31 cellular contexts compared by ENCODE assay signal in genomic region chr5:17123785-17124184, GRCh38.
A peak's percentile ranks its signal among the peaks of the same experiment; 100 is the strongest.
DNase-seq lines count a peak whose midpoint lies in the region; ATAC-seq and TF ChIP-seq lines count a peak whose summit lies in the region.
"Had no signal": no experiment of that assay in that cellular context is flagged by ENCODE, and none has a peak within 500 bp of the region (broad histone marks: within the 10 kb centered on the region; RNA-seq: fewer than 3 reads in every experiment).

No MANE protein-coding gene starts in this region.

- no peaks in the 10 kb centered on the region for H3K36me3 Mint-ChIP-seq in activated naive CD8-positive, alpha-beta T cell treated with anti-CD3 and anti-CD28 coated beads for 36 hours
- H3K36me3 Mint-ChIP-seq in activated naive CD8-positive, alpha-beta T cell treated with anti-CD3 and anti-CD28 coated beads, Interleukin-2, amount 50 U/mL, for 24 hours (ENCODE audit: low read depth) = no peaks in the 10 kb centered on the region
- no peaks in the 10 kb centered on the region for H3K36me3 Mint-ChIP-seq in neural crest cell (ENCODE audit: low read depth)
- H3K36me3 Mint-ChIP-seq: activated naive CD8-positive, alpha-beta T cell treated with anti-CD3 and anti-CD28 coated beads, Interleukin-2, amount 10 ng/mL, durations not matched to agents 7 days and 5 days; naive thymus-derived CD8-positive, alpha-beta T cell had no signal

- intact Hi-C loops in upper lobe of right lung (cut with DNase I) = no loop called here

- no peak for DNase-seq in activated naive CD8-positive, alpha-beta T cell treated with anti-CD3 and anti-CD28 coated beads for 36 hours
- DNase-seq in activated naive CD8-positive, alpha-beta T cell treated with anti-CD3 and anti-CD28 coated beads, Interleukin-2, amount 50 U/mL, for 24 hours = no peak
- DNase-seq in WERI-Rb-1 (peak; percentile 25), neural crest cell (ENCODE audit: low read depth, low spot score) (no peak), upper lobe of right lung (no peak), HuH-7 (ENCODE audit: low spot score) (no peak), activated T-cell treated with anti-CD3 and anti-CD28 coated beads for 4 hours (no peak)
- DNase-seq: activated CD8-positive, alpha-beta memory T cell treated with anti-CD3 and anti-CD28 coated beads, Interleukin-2, amount 50 U/mL, for 4 hours; activated naive CD8-positive, alpha-beta T cell treated with anti-CD3 and anti-CD28 coated beads, Interleukin-2, amount 10 ng/mL, durations not matched to agents 7 days and 5 days; AML-193; cerebellar nuclear complex; DMS53; effector CD4-positive, alpha-beta T cell; GF-D8; left cardiac atrium; MM.1S; naive thymus-derived CD8-positive, alpha-beta T cell; NCI-H146; NK-92 treated with Interleukin-12 subunit alpha and Interleukin-12 subunit beta, amount 100 ng/mL, for 24 hours; stimulated activated CD4-positive, alpha-beta T cell treated with anti-CD3 and anti-CD28 coated beads, Interleukin-12 subunit alpha, Interleukin-12 subunit beta, amount 100 ng/mL, for 4 hours; stimulated activated CD4-positive, alpha-beta T cell treated with anti-CD3 and anti-CD28 coated beads, Interleukin-4, amount 100 ng/mL, for 24 hours; stimulated activated naive CD4-positive, alpha-beta T cell had no signal

- no peaks in the 10 kb centered on the region for H3K4me1 ChIP-seq in upper lobe of right lung

- H3K36me3 ChIP-seq in WERI-Rb-1 = no peaks in the 10 kb centered on the region
- no peaks in the 10 kb centered on the region for H3K36me3 ChIP-seq in upper lobe of right lung
- H3K36me3 ChIP-seq: heart right ventricle, tibial nerve had no signal

- H3K4me1 Mint-ChIP-seq in activated naive CD8-positive, alpha-beta T cell treated with anti-CD3 and anti-CD28 coated beads for 36 hours = peaks cover 2% of the 10 kb centered on the region
- peaks cover 2% of the 10 kb centered on the region for H3K4me1 Mint-ChIP-seq in activated naive CD8-positive, alpha-beta T cell treated with anti-CD3 and anti-CD28 coated beads, Interleukin-2, amount 50 U/mL, for 24 hours
- H3K4me1 Mint-ChIP-seq in neural crest cell = peaks cover 45% of the 10 kb centered on the region

- no peak overlapping the region for H3K27ac ChIP-seq in WERI-Rb-1
- H3K27ac ChIP-seq in upper lobe of right lung = no peak overlapping the region
- H3K27ac ChIP-seq: epithelial cell of prostate had no signal

- H3K27me3 Mint-ChIP-seq in activated naive CD8-positive, alpha-beta T cell treated with anti-CD3 and anti-CD28 coated beads for 36 hours = peaks cover 11% of the 10 kb centered on the region
- peaks cover 2% of the 10 kb centered on the region for H3K27me3 Mint-ChIP-seq in activated naive CD8-positive, alpha-beta T cell treated with anti-CD3 and anti-CD28 coated beads, Interleukin-2, amount 50 U/mL, for 24 hours
- no peaks in the 10 kb centered on the region for H3K27me3 Mint-ChIP-seq in neural crest cell (ENCODE audit: low read depth)

- no peaks in the 10 kb centered on the region for H3K9me3 Mint-ChIP-seq in activated naive CD8-positive, alpha-beta T cell treated with anti-CD3 and anti-CD28 coated beads for 36 hours
- H3K9me3 Mint-ChIP-seq in activated naive CD8-positive, alpha-beta T cell treated with anti-CD3 and anti-CD28 coated beads, Interleukin-2, amount 50 U/mL, for 24 hours = no peaks in the 10 kb centered on the region
- H3K9me3 Mint-ChIP-seq in neural crest cell = no peaks in the 10 kb centered on the region
- H3K9me3 Mint-ChIP-seq: activated naive CD8-positive, alpha-beta T cell treated with anti-CD3 and anti-CD28 coated beads, Interleukin-2, amount 10 ng/mL, durations not matched to agents 7 days and 5 days; activated T-helper 2 cell treated with anti-CD3 and anti-CD28 coated beads, Interferon-gamma antibody, Interleukin-2, Interleukin-4, amounts not matched to agents 10 μg/mL and 5 μg/mL and 100 μg/mL, durations not matched to agents 14 hours and 24 hours and 36 hours; T-helper 1 cell treated with Interleukin-12 subunit alpha and Interleukin-12 subunit beta and Interleukin-4 antibody, amounts not matched to agents 30 μg/mL and 1 μg/mL, for 36 hours had no signal

- no peak overlapping the region for H3K4me3 ChIP-seq in WERI-Rb-1 (ENCODE audit: low read depth, low read length)
- no peak overlapping the region for H3K4me3 ChIP-seq in upper lobe of right lung
- H3K4me3 ChIP-seq: heart right ventricle, K562, tibial nerve had no signal

- H3K9me3 ChIP-seq in WERI-Rb-1 (ENCODE audit: severe bottlenecking) (peaks cover 3% of the 10 kb centered on the region), upper lobe of right lung (no peaks in the 10 kb centered on the region)
- H3K9me3 ChIP-seq: tibial nerve had no signal

- no peak for ATAC-seq in activated naive CD8-positive, alpha-beta T cell treated with anti-CD3 and anti-CD28 coated beads, Interleukin-2, amount 50 U/mL, for 24 hours
- no peak for ATAC-seq in upper lobe of right lung
- no peak for ATAC-seq in GM18511 (IDR thresholded peaks at IDR 0.05; ENCODE audit: unreplicated experiment)
- ATAC-seq: HCT116; K562; left cardiac atrium; naive thymus-derived CD8-positive, alpha-beta T cell; Panc1 had no signal

- peak overlapping the region; percentile 12 for H3K27ac Mint-ChIP-seq in activated naive CD8-positive, alpha-beta T cell treated with anti-CD3 and anti-CD28 coated beads for 36 hours
- H3K27ac Mint-ChIP-seq in activated naive CD8-positive, alpha-beta T cell treated with anti-CD3 and anti-CD28 coated beads, Interleukin-2, amount 50 U/mL, for 24 hours = no peak overlapping the region
- H3K27ac Mint-ChIP-seq in neural crest cell (ENCODE audit: unreplicated experiment) = peak overlapping the region; percentile 39
- H3K27ac Mint-ChIP-seq: activated naive CD8-positive, alpha-beta T cell treated with anti-CD3 and anti-CD28 coated beads, Interleukin-2, amount 10 ng/mL, durations not matched to agents 7 days and 5 days; activated T-helper 2 cell treated with anti-CD3 and anti-CD28 coated beads, Interferon-gamma antibody, Interleukin-2, Interleukin-4, amounts not matched to agents 10 μg/mL and 5 μg/mL and 100 μg/mL, durations not matched to agents 14 hours and 24 hours and 36 hours; naive thymus-derived CD8-positive, alpha-beta T cell; T-helper 1 cell treated with Interleukin-12 subunit alpha and Interleukin-12 subunit beta and Interleukin-4 antibody, amounts not matched to agents 30 μg/mL and 1 μg/mL, for 36 hours had no signal

- H3K27me3 ChIP-seq in WERI-Rb-1 (ENCODE audit: insufficient read depth, low read depth, severe bottlenecking) = no peaks in the 10 kb centered on the region
- no peaks in the 10 kb centered on the region for H3K27me3 ChIP-seq in upper lobe of right lung
- H3K27me3 ChIP-seq: tibial nerve had no signal

- TF ChIP-seq CTCF in WERI-Rb-1 (IDR thresholded peaks at IDR 0.05; ENCODE audit: low read depth, low read length) = no peak
- no peak for TF ChIP-seq CTCF in neural crest cell (conservative IDR thresholded peaks at IDR 0.05)
- TF ChIP-seq CTCF in upper lobe of right lung (IDR thresholded peaks at IDR 0.05) = no peak

- H3K4me3 Mint-ChIP-seq in activated naive CD8-positive, alpha-beta T cell treated with anti-CD3 and anti-CD28 coated beads for 36 hours = no peak overlapping the region
- no peak overlapping the region for H3K4me3 Mint-ChIP-seq in activated naive CD8-positive, alpha-beta T cell treated with anti-CD3 and anti-CD28 coated beads, Interleukin-2, amount 50 U/mL, for 24 hours
- H3K4me3 Mint-ChIP-seq in neural crest cell = no peak overlapping the region
- H3K4me3 Mint-ChIP-seq: activated naive CD8-positive, alpha-beta T cell treated with anti-CD3 and anti-CD28 coated beads, Interleukin-2, amount 10 ng/mL, durations not matched to agents 7 days and 5 days; naive thymus-derived CD8-positive, alpha-beta T cell; T-helper 1 cell treated with Interleukin-12 subunit alpha and Interleukin-12 subunit beta and Interleukin-4 antibody, amounts not matched to agents 30 μg/mL and 1 μg/mL, for 36 hours had no signal
